ENCODE assay signal across 9 cellular contexts in genomic region chr2:233209117-233209977, GRCh38. TPM values are rescaled to one million over a fixed set of nuclear protein-coding genes. Genes with fewer than 3 reads are reported as not detected.
DNase-seq lines count a peak whose midpoint lies in the region; ATAC-seq and TF ChIP-seq lines count a peak whose summit lies in the region.
"Had no signal": no experiment of that assay in that cellular context is flagged by ENCODE, and none has a peak within 500 bp of the region (broad histone marks: within the 10 kb centered on the region; RNA-seq: fewer than 3 reads in every experiment).

No MANE protein-coding gene starts in this region.

- no peak overlapping the region for H3K4me3 ChIP-seq in CD8-positive, alpha-beta T cell (ENCODE audit: low read depth, low read length)
- H3K4me3 ChIP-seq in HUES64 (ENCODE audit: low read length) (no peak overlapping the region), mesodermal cell (ENCODE audit: extremely low read depth, insufficient read depth, low read length, poor library complexity, severe bottlenecking) (no peak overlapping the region)

- no peaks in the 10 kb centered on the region for H3K36me3 ChIP-seq in CD8-positive, alpha-beta T cell (ENCODE audit: insufficient read depth, low read length)
- H3K36me3 ChIP-seq in HUES64 (ENCODE audit: insufficient read depth, low read length) (no peaks in the 10 kb centered on the region), mesodermal cell (ENCODE audit: control insufficient read depth, insufficient read depth, low read length) (no peaks in the 10 kb centered on the region)

- H3K9me3 ChIP-seq in CD8-positive, alpha-beta T cell (ENCODE audit: low read length), result no peaks in the 10 kb centered on the region
- no peaks in the 10 kb centered on the region for H3K9me3 ChIP-seq in HUES64 (ENCODE audit: insufficient read depth, low read depth, low read length)
- no peaks in the 10 kb centered on the region for H3K9me3 ChIP-seq in mesodermal cell (ENCODE audit: control insufficient read depth, low read length)

- no peaks in the 10 kb centered on the region for H3K9me3 Mint-ChIP-seq in CD8-positive, alpha-beta T cell
- H3K9me3 Mint-ChIP-seq in brain, result peaks cover 0 to 3% (median 2%) of the 10 kb centered on the region in 5 experiments

- no peak for DNase-seq in CD8-positive, alpha-beta T cell
- no peak for DNase-seq in DMS 273 (lab: John Stamatoyannopoulos, UW; ENCODE audit: unreplicated experiment)
- DNase-seq in NCI-H1105 (lab: John Stamatoyannopoulos, UW), result no peak
- no peak for DNase-seq in NCI-H1930 (lab: John Stamatoyannopoulos, UW)
- no peak for DNase-seq in stimulated activated CD4-positive, alpha-beta T cell treated with anti-CD3 and anti-CD28 coated beads, Interleukin-2, amount 100 ng/mL, for 48 hours
- DNase-seq: effector memory CD4-positive, alpha-beta T cell had no signal

- intact Hi-C loops in CD8-positive, alpha-beta T cell (cut with DNase I, micrococcal nuclease), result no loop called here

- no peak overlapping the region for H3K9ac ChIP-seq in HUES64 (ENCODE audit: low read depth, low read length)

- no peak for TF ChIP-seq CTCF in CD8-positive, alpha-beta T cell (IDR thresholded peaks at IDR 0.05)
- no peak for TF ChIP-seq CTCF in brain (conservative IDR thresholded peaks at IDR 0.05)

- H3K27me3 ChIP-seq in CD8-positive, alpha-beta T cell (ENCODE audit: insufficient read depth, low read length), result no peaks in the 10 kb centered on the region
- no peaks in the 10 kb centered on the region for H3K27me3 ChIP-seq in HUES64 (ENCODE audit: insufficient read depth, low read length)

- POLR2A ChIA-PET in CD8-positive, alpha-beta T cell (lab: Charles Lee), result no interaction called here

- H3K27ac Mint-ChIP-seq in CD8-positive, alpha-beta T cell, result peak overlapping the region; percentile 76
- peak overlapping the region; percentile 71 to 99 (median 82) for H3K27ac Mint-ChIP-seq in brain

- peaks cover 4% of the 10 kb centered on the region for H3K4me1 ChIP-seq in CD8-positive, alpha-beta T cell (ENCODE audit: insufficient read depth, low read length)
- H3K4me1 ChIP-seq in HUES64 (ENCODE audit: insufficient read depth, low read length), result peaks cover 34% of the 10 kb centered on the region; the same call in 1 of the 2 replicates
- H3K4me1 ChIP-seq in mesodermal cell (ENCODE audit: control insufficient read depth, insufficient read depth, low read length, poor library complexity, severe bottlenecking), result peaks cover 12% of the 10 kb centered on the region

- H3K27ac ChIP-seq in CD8-positive, alpha-beta T cell (ENCODE audit: low read depth, low read length), result no peak overlapping the region
- H3K27ac ChIP-seq in HUES64 (ENCODE audit: low read depth, low read length), result peak overlapping the region; percentile 89
- peak overlapping the region; percentile 64 for H3K27ac ChIP-seq in mesodermal cell (ENCODE audit: low read depth, low read length, severe bottlenecking)

- H3K36me3 Mint-ChIP-seq in CD8-positive, alpha-beta T cell, result peaks cover 48% of the 10 kb centered on the region
- no peaks in the 10 kb centered on the region for H3K36me3 Mint-ChIP-seq in brain

- no peak overlapping the region for H3K4me3 Mint-ChIP-seq in CD8-positive, alpha-beta T cell
- peak overlapping the region in 3 of 5 experiments; percentile 35 to 60 (median 43) for H3K4me3 Mint-ChIP-seq in brain

- CTCF ChIA-PET in CD8-positive, alpha-beta T cell (lab: Charles Lee), result no interaction called here

- 20% methylated on average over 9 of the region's 11 CpGs for WGBS in HUES64
- WGBS in mesodermal cell (ENCODE audit: insufficient coverage in 2 of 2), 2 experiments, result 69 to 75% methylated on average over 2 to 3 of the region's 11 CpGs

- ATAC-seq in CD8-positive, alpha-beta T cell, result no peak

- H3K27me3 Mint-ChIP-seq in CD8-positive, alpha-beta T cell (ENCODE audit: low read depth), result no peaks in the 10 kb centered on the region
- peaks cover 3% of the 10 kb centered on the region for H3K27me3 Mint-ChIP-seq in brain

- peaks cover 13% of the 10 kb centered on the region for H3K4me1 Mint-ChIP-seq in CD8-positive, alpha-beta T cell (ENCODE audit: low read depth)
- peaks cover 35% of the 10 kb centered on the region for H3K4me1 Mint-ChIP-seq in brain

RNA-seq across cellular contexts. Expression of gene ATG16L1, which starts 42.1 kb away (rescaled TPM):
- total RNA-seq in CD8-positive, alpha-beta T cell, result 100 to 1,000 TPM; 156 to 164 TPM
- 15.9 TPM for polyA plus RNA-seq in HUES64 (2013, experiment 1 of 2)
- polyA plus RNA-seq in HUES64 (2013, experiment 2 of 2), result 13.7 TPM
- polyA plus RNA-seq in brain (ENCODE audit: insufficient read depth, low read depth, low replicate concordance), result 9.6 TPM
- polyA plus RNA-seq in mesodermal cell (2013, experiment 1 of 2), result 16.4 TPM
- polyA plus RNA-seq in mesodermal cell (2013, experiment 2 of 2), result 14.4 TPM
